Comparison of ENCODE assay signal across 22 cellular contexts in the genomic region with DNA sequence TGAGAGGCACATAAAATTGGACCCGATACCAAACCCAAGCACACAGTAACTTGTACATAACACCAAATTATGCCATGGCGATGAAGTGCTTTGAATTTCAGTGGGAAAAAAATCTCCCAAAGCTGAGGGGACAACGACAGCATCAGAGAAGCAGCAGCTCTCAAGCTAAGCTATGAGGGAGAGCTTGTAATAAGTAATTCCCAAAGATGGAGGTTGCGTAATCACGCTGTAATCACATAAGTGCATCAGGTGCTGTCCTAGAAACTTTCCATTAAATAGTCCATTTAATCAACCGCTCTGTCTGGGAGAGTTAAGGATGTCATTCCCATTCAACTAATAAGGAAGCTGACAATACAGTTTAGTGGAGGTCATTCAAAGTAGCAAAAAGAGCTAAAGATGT.
"Had no signal": no experiment of that assay in that cellular context is flagged by ENCODE, and none has a peak within 500 bp of the region (broad histone marks: within the 10 kb centered on the region; RNA-seq: fewer than 3 reads in every experiment).

No MANE protein-coding gene starts in this region.

- H3K4me3 ChIP-seq: colonic mucosa, esophagus squamous epithelium, heart right ventricle, lung, right atrium auricular region, sigmoid colon, stomach, thyroid gland, vagina had no signal

- DNase-seq: colonic mucosa; effector memory CD4-positive, alpha-beta T cell; erythroblast; esophagus squamous epithelium; foreskin melanocyte; glutamatergic neuron; heart right ventricle; hypothalamus; immature natural killer cell; sigmoid colon; stimulated activated CD4-positive, alpha-beta T cell treated with anti-CD3 and anti-CD28 coated beads, Interleukin-2, amount 100 ng/mL, for 24 hours; stimulated activated CD4-positive, alpha-beta T cell treated with anti-CD3 and anti-CD28 coated beads, Interleukin-4, amount 100 ng/mL, for 24 hours; stimulated activated naive CD4-positive, alpha-beta T cell treated with Interleukin-2 at 50 U/mL for 16 hours; stomach; thyroid gland; trophoblast cell had no signal

- ATAC-seq: heart right ventricle; left lobe of liver; natural killer cell treated with Interleukin-12 subunit alpha and Interleukin-12 subunit beta and Interleukin-15 and Interleukin-18, amount 100 ng/mL, for 72 hours; stimulated activated effector memory CD8-positive, alpha-beta T cell treated with anti-CD3 and anti-CD28 coated beads, Interleukin-12 subunit alpha, Interleukin-12 subunit beta, amount 100 ng/mL, for 72 hours had no signal
